Comparison of ENCODE assay signal across 9 cellular contexts in genomic region chr12:57173089-57173488, GRCh38. TPM values are rescaled to one million over a fixed set of nuclear protein-coding genes. Genes with fewer than 3 reads are reported as not detected.
DNase-seq lines count a peak whose midpoint lies in the region; ATAC-seq and TF ChIP-seq lines count a peak whose summit lies in the region.
"Had no signal": no experiment of that assay in that cellular context is flagged by ENCODE, and none has a peak within 500 bp of the region (broad histone marks: within the 10 kb centered on the region; RNA-seq: fewer than 3 reads in every experiment).

No MANE protein-coding gene starts in this region.

- H3K4me3 ChIP-seq in AG10803 (ENCODE audit: low read length), result no peak overlapping the region
- H3K4me3 ChIP-seq in H7 (ENCODE audit: insufficient read depth, low read depth, low read length), result no peak overlapping the region
- no peak overlapping the region for H3K4me3 ChIP-seq in heart right ventricle
- H3K4me3 ChIP-seq in stomach, result no peak overlapping the region

- no peak overlapping the region for H3K27ac ChIP-seq in heart right ventricle
- no peak overlapping the region for H3K27ac ChIP-seq in stomach

- H3K4me1 ChIP-seq in heart right ventricle, result peaks cover 0 to 19% (median 7%) of the 10 kb centered on the region in 9 donors
- H3K4me1 ChIP-seq in stomach, result peaks cover 6 to 16% (median 8%) of the 10 kb centered on the region in 4 donors

- TF ChIP-seq CTCF in AG10803 (conservative IDR thresholded peaks at IDR 0.05; ENCODE audit: low read length) (peak; percentile 55), heart right ventricle (IDR thresholded peaks at IDR 0.05) (peak; percentile 26 to 69 (median 59)), stomach (IDR thresholded peaks at IDR 0.05) (peak in 5 of 7 experiments; percentile 22 to 47 (median 31))

- TF ChIP-seq EP300 in stomach (IDR thresholded peaks at IDR 0.05), result no peak

- H3K36me3 ChIP-seq in H7 (replicated peaks; ENCODE audit: control insufficient read depth, insufficient read depth, low read length) (peaks cover 40% of the 10 kb centered on the region), heart right ventricle (peaks cover 0 to 97% (median 22%) of the 10 kb centered on the region in 9 donors), stomach (peaks cover 35 to 95% (median 84%) of the 10 kb centered on the region in 4 donors)

- H3K27me3 ChIP-seq in H7 (ENCODE audit: control insufficient read depth, insufficient read depth, low read length), result no peaks in the 10 kb centered on the region
- no peaks in the 10 kb centered on the region for H3K27me3 ChIP-seq in heart right ventricle
- H3K27me3 ChIP-seq in stomach, result no peaks in the 10 kb centered on the region

- no peaks in the 10 kb centered on the region for H3K9me3 ChIP-seq in heart right ventricle
- no peaks in the 10 kb centered on the region for H3K9me3 ChIP-seq in stomach

- intact Hi-C loops in heart right ventricle (cut with DNase I), result loop anchor here in 1 of 10 donors (5.0 kb wide), 1 partner anchor 46 kb away; the partner anchor contains the start of gene LRP1
- intact Hi-C loops in stomach (cut with DNase I; ENCODE audit: low total_unique reads), result no loop called here

- no peak for TF ChIP-seq POLR2A in stomach (IDR thresholded peaks at IDR 0.05)

- ATAC-seq in heart right ventricle (peak in 4 of 8 donors; percentile 19 to 52 (median 34)), HG03469 (IDR thresholded peaks at IDR 0.05; ENCODE audit: unreplicated experiment) (no peak), GM19023 (IDR thresholded peaks at IDR 0.05; ENCODE audit: unreplicated experiment) (no peak)

- no peak for DNase-seq in AG10803 (ENCODE audit: low read depth)
- peak; percentile 94 for DNase-seq in H7
- peak; percentile 28 to 29 for DNase-seq in activated CD4-positive, alpha-beta T cell treated with anti-CD3 and anti-CD28 coated beads, Interleukin-2, amount 50 U/mL, for 48 hours
- no peak for DNase-seq in heart right ventricle
- DNase-seq in stomach, result no peak
- DNase-seq in activated gamma-delta T cell (lab: John Stamatoyannopoulos, UW), result no peak

- 61 to 66% methylated on average over 11 of the region's 11 CpGs for WGBS in heart right ventricle, 2 donors
- 67 to 75% (median 73%) methylated on average over 7 to 11 of the region's 11 CpGs for WGBS in stomach, 5 donors

RNA-seq across cellular contexts. Expression of gene LRP1-AS, which starts 25.7 kb away (rescaled TPM):
- total RNA-seq in H7 (2014; rRNA removed; shearing (Covaris generic)), result not detected in 2 replicates
- total RNA-seq in heart right ventricle (not detected), stomach (not detected)
- polyA plus RNA-seq in heart right ventricle (not detected), stomach (not detected)
- polyA plus RNA-seq: esophagus had no signal

RNA-seq across cellular contexts. Expression of gene NXPH4, which starts 43.5 kb away (rescaled TPM):
- 0.74 and 2.2 TPM in 2 replicates for total RNA-seq in H7 (2014; rRNA removed; shearing (Covaris generic))
- 1 to 10 TPM in 7 of 10 donors, under 1 TPM in 3; 0.18 to 6.2 (median 2.3) TPM for total RNA-seq in heart right ventricle
- 1 to 10 TPM in 1 of 2 donors, under 1 TPM in 1; 0.66 to 1.8 TPM for polyA plus RNA-seq in heart right ventricle
- total RNA-seq in stomach, result under 1 TPM in 1 of 5 donors, not detected in 4; 0.18 TPM
- under 1 TPM in 2 of 3 donors, not detected in 1; 0.30 to 0.44 TPM for polyA plus RNA-seq in stomach

RNA-seq across cellular contexts. Expression of gene LRP1, which starts 44.8 kb away (rescaled TPM):
- total RNA-seq in H7 (2014; rRNA removed; shearing (Covaris generic)), result 17.3 and 23.9 TPM in 2 replicates
- total RNA-seq in heart right ventricle (100 to 1,000 TPM in 4 of 10 donors, 10 to 100 TPM in 6; 46.3 to 259 (median 82.7) TPM), stomach (100 to 1,000 TPM in 4 of 5 donors, 10 to 100 TPM in 1; 97.8 to 510 (median 129) TPM)
- polyA plus RNA-seq in heart right ventricle (10 to 100 TPM; 46.6 to 46.7 TPM), stomach (10 to 100 TPM; 13.5 to 25.9 (median 13.6) TPM)

RNA-seq across cellular contexts. Expression of gene SHMT2, which starts 56.4 kb away (rescaled TPM):
- total RNA-seq in H7 (2014; rRNA removed; shearing (Covaris generic)), result 355 and 399 TPM in 2 replicates
- 10 to 100 TPM; 24.4 to 47.6 (median 27.1) TPM for total RNA-seq in heart right ventricle
- 10 to 100 TPM; 14.3 to 49.8 TPM for polyA plus RNA-seq in heart right ventricle
- total RNA-seq in stomach, result 10 to 100 TPM; 26.1 to 93.7 (median 77.8) TPM
- 10 to 100 TPM; 54.6 to 59.0 (median 57.1) TPM for polyA plus RNA-seq in stomach

Comparison
In these comparisons a context has a peak if more than half of its experiments do, and no peak if none do; other contexts are left out.
1. DNase-seq: peak in H7 (single experiment) and activated CD4-positive, alpha-beta T cell treated with anti-CD3 and anti-CD28 coated beads, Interleukin-2, amount 50 U/mL, for 48 hours (2 of 2); none in AG10803 (single experiment), heart right ventricle (0 of 2), stomach (single experiment) and activated gamma-delta T cell (single experiment).
2. Peak in every context shown above with its lines, with median percentiles within 50 percentile points of each other: CTCF ChIP-seq.